26 cellular contexts compared by ENCODE assay signal in genomic region chr3:14765576-14766427, GRCh38. TPM values are rescaled to one million over a fixed set of nuclear protein-coding genes. Genes with fewer than 3 reads are reported as not detected.
"Had no signal": no experiment of that assay in that cellular context is flagged by ENCODE, and none has a peak within 500 bp of the region (broad histone marks: within the 10 kb centered on the region; RNA-seq: fewer than 3 reads in every experiment).

No MANE protein-coding gene starts in this region.

- H3K4me3 Mint-ChIP-seq: activated B cell treated with CpG ODN at 0.5 μM for 24 hours; activated CD4-positive, alpha-beta T cell treated with anti-CD3 and anti-CD28 coated beads for 36 hours; activated CD8-positive, alpha-beta T cell treated with anti-CD3 and anti-CD28 coated beads, Interleukin-2, amount 10 ng/mL, durations not matched to agents 7 days and 5 days; activated naive CD8-positive, alpha-beta T cell; effector memory CD8-positive, alpha-beta T cell; immature natural killer cell; naive thymus-derived CD4-positive, alpha-beta T cell; stimulated activated effector memory CD8-positive, alpha-beta T cell treated with anti-CD3 and anti-CD28 coated beads, Interleukin-12 subunit alpha, Interleukin-12 subunit beta, amount 100 ng/mL, for 72 hours; T-helper 2 cell treated with Interferon-gamma antibody and Interleukin-4, amounts not matched to agents 5 μg/mL and 100 μg/mL, for 36 hours had no signal

- H3K9me3 Mint-ChIP-seq: activated B cell treated with CpG ODN at 0.5 μM for 24 hours; effector memory CD8-positive, alpha-beta T cell; immature natural killer cell; stimulated activated effector memory CD8-positive, alpha-beta T cell treated with anti-CD3 and anti-CD28 coated beads, Interleukin-12 subunit alpha, Interleukin-12 subunit beta, amount 100 ng/mL, for 72 hours; T-helper 2 cell treated with Interferon-gamma antibody and Interleukin-4, amounts not matched to agents 5 μg/mL and 100 μg/mL, for 36 hours had no signal

- H3K36me3 ChIP-seq: suprapubic skin, tibial artery had no signal

- H3K4me3 ChIP-seq: body of pancreas, coronary artery, dorsolateral prefrontal cortex, skin epidermis, suprapubic skin, tibial artery had no signal

- H3K4me1 Mint-ChIP-seq: activated B cell treated with CpG ODN at 0.5 μM for 24 hours; immature natural killer cell; stimulated activated effector memory CD8-positive, alpha-beta T cell treated with anti-CD3 and anti-CD28 coated beads, Interleukin-12 subunit alpha, Interleukin-12 subunit beta, amount 100 ng/mL, for 72 hours had no signal

- H3K9me3 ChIP-seq: body of pancreas, suprapubic skin, tibial artery had no signal

- H3K4me1 ChIP-seq: body of pancreas, suprapubic skin, tibial artery had no signal

- H3K27me3 Mint-ChIP-seq: activated B cell treated with CpG ODN at 0.5 μM for 24 hours; activated CD4-positive, alpha-beta T cell treated with anti-CD3 and anti-CD28 coated beads for 36 hours; activated naive CD8-positive, alpha-beta T cell had no signal

- H3K27ac ChIP-seq: body of pancreas, coronary artery, dorsolateral prefrontal cortex, skin epidermis, suprapubic skin, tibial artery had no signal

- DNase-seq: activated B cell treated with CpG ODN at 0.5 μM for 24 hours; activated CD4-positive, alpha-beta T cell treated with anti-CD3 and anti-CD28 coated beads for 36 hours; activated CD8-positive, alpha-beta T cell treated with anti-CD3 and anti-CD28 coated beads, Interleukin-2, amount 10 ng/mL, durations not matched to agents 7 days and 5 days; activated effector memory CD4-positive, alpha-beta T cell treated with Interleukin-2 at 50 U/mL for 16 hours; activated naive CD4-positive, alpha-beta T cell treated with Interleukin-2 at 50 U/mL for 16 hours; anterior cingulate cortex; body of pancreas; dorsolateral prefrontal cortex; effector memory CD8-positive, alpha-beta T cell; foreskin fibroblast; hypothalamus; immature natural killer cell; midbrain; naive thymus-derived CD4-positive, alpha-beta T cell; occipital lobe; stimulated activated CD4-positive, alpha-beta T cell treated with anti-CD3 and anti-CD28 coated beads, Interleukin-4, amount 100 ng/mL, for 24 hours; T-helper 1 cell; tibial artery had no signal

- H3K36me3 Mint-ChIP-seq: activated naive CD8-positive, alpha-beta T cell; immature natural killer cell; stimulated activated effector memory CD8-positive, alpha-beta T cell treated with anti-CD3 and anti-CD28 coated beads, Interleukin-12 subunit alpha, Interleukin-12 subunit beta, amount 100 ng/mL, for 72 hours had no signal

- H3K27me3 ChIP-seq: body of pancreas, suprapubic skin, tibial artery had no signal

- ATAC-seq: activated CD4-positive, alpha-beta T cell treated with anti-CD3 and anti-CD28 coated beads for 36 hours; activated CD8-positive, alpha-beta T cell treated with anti-CD3 and anti-CD28 coated beads, Interleukin-2, amount 10 ng/mL, durations not matched to agents 7 days and 5 days; body of pancreas; effector memory CD8-positive, alpha-beta T cell; naive thymus-derived CD4-positive, alpha-beta T cell; sciatic nerve; stimulated activated effector memory CD8-positive, alpha-beta T cell treated with anti-CD3 and anti-CD28 coated beads, Interleukin-12 subunit alpha, Interleukin-12 subunit beta, amount 100 ng/mL, for 72 hours had no signal

- H3K27ac Mint-ChIP-seq: activated B cell treated with CpG ODN at 0.5 μM for 24 hours; activated CD4-positive, alpha-beta T cell treated with anti-CD3 and anti-CD28 coated beads for 36 hours; activated CD8-positive, alpha-beta T cell treated with anti-CD3 and anti-CD28 coated beads, Interleukin-2, amount 10 ng/mL, durations not matched to agents 7 days and 5 days; activated naive CD8-positive, alpha-beta T cell; effector memory CD8-positive, alpha-beta T cell; immature natural killer cell; naive thymus-derived CD4-positive, alpha-beta T cell; stimulated activated effector memory CD8-positive, alpha-beta T cell treated with anti-CD3 and anti-CD28 coated beads, Interleukin-12 subunit alpha, Interleukin-12 subunit beta, amount 100 ng/mL, for 72 hours; T-helper 2 cell treated with Interferon-gamma antibody and Interleukin-4, amounts not matched to agents 5 μg/mL and 100 μg/mL, for 36 hours had no signal

RNA-seq across cellular contexts. Expression of gene FGD5, which starts 53.0 kb away (rescaled TPM):
- total RNA-seq: activated B cell treated with CpG ODN at 0.5 μM for 24 hours had no signal
- polyA plus RNA-seq: immature natural killer cell; naive thymus-derived CD4-positive, alpha-beta T cell; neural cell had no signal
